Comparison of ENCODE assay signal across 8 cellular contexts in genomic region chrX:15815779-15816452, GRCh38. TPM values are rescaled to one million over a fixed set of nuclear protein-coding genes. Genes with fewer than 3 reads are reported as not detected.
DNase-seq lines count a peak whose midpoint lies in the region; ATAC-seq and TF ChIP-seq lines count a peak whose summit lies in the region.

No MANE protein-coding gene starts in this region.

- no peaks in the 10 kb centered on the region for H3K9me3 ChIP-seq in spleen
- no peaks in the 10 kb centered on the region for H3K9me3 ChIP-seq in ovary

- DNase-seq in CD14-positive monocyte (ENCODE audit: low spot score) (no peak), foreskin fibroblast (peak; percentile 2 to 20), spleen (no peak), ovary (no peak)

- H3K27ac Mint-ChIP-seq in CD14-positive monocyte = peak overlapping the region in 3 of 7 donors; percentile 0 to 74 (median 57)

- no peaks in the 10 kb centered on the region for H3K27me3 ChIP-seq in spleen (replicated peaks in 1 of 7)
- no peaks in the 10 kb centered on the region for H3K27me3 ChIP-seq in ovary

- intact Hi-C loops in CD14-positive monocyte (cut with micrococcal nuclease) (no loop called here), spleen (cut with DNase I; ENCODE audit: low total_unique reads) (no loop called here), ovary (cut with DNase I) (no loop called here)

- TF ChIP-seq POLR2A in spleen (IDR thresholded peaks at IDR 0.05) (no peak), ovary (IDR thresholded peaks at IDR 0.05) (no peak)

- H3K4me1 ChIP-seq in spleen = peaks cover 0 to 32% (median 7%) of the 10 kb centered on the region in 6 donors
- no peaks in the 10 kb centered on the region for H3K4me1 ChIP-seq in ovary (ENCODE audit: insufficient read depth)

- H3K27ac ChIP-seq in VCaP (no peak overlapping the region), spleen (peak overlapping the region in 4 of 8 donors; percentile 2 to 36 (median 26)), ovary (no peak overlapping the region)

- 42 to 72% (median 68%) methylated on average over 10 of the region's 10 CpGs for WGBS in spleen, 5 donors
- 79 to 88% (median 85%) methylated on average over 10 of the region's 10 CpGs for WGBS in ovary, 3 donors

- no peak overlapping the region for H3K4me3 ChIP-seq in foreskin fibroblast (ENCODE audit: low read depth in 1 of 2, low read length in 2 of 2)
- no peak overlapping the region for H3K4me3 ChIP-seq in spleen
- no peak overlapping the region for H3K4me3 ChIP-seq in ovary

- peak; percentile 91 for ATAC-seq in GM18868 (IDR thresholded peaks at IDR 0.05; ENCODE audit: unreplicated experiment)
- peak; percentile 89 for ATAC-seq in HG03342 (IDR thresholded peaks at IDR 0.05; ENCODE audit: unreplicated experiment)
- no peak for ATAC-seq in HG03469 (IDR thresholded peaks at IDR 0.05; ENCODE audit: unreplicated experiment)

- H3K4me1 Mint-ChIP-seq in CD14-positive monocyte = peaks cover 12% of the 10 kb centered on the region

- H3K36me3 ChIP-seq in spleen (peaks cover 4 to 100% (median 77%) of the 10 kb centered on the region in 6 donors), ovary (no peaks in the 10 kb centered on the region)

- no peak for TF ChIP-seq EP300 in ovary (IDR thresholded peaks at IDR 0.05)

- TF ChIP-seq CTCF in CD14-positive monocyte (IDR thresholded peaks at IDR 0.05) (peak; percentile 30), VCaP (conservative IDR thresholded peaks at IDR 0.05) (peak; percentile 61), foreskin fibroblast (IDR thresholded peaks at IDR 0.05; ENCODE audit: low read depth, low read length) (peak; percentile 20), spleen (IDR thresholded peaks at IDR 0.05 in 8 of 11, conservative IDR thresholded peaks at IDR 0.05 in 3 of 11) (peak in 7 of 11 experiments; percentile 10 to 36 (median 22)), ovary (IDR thresholded peaks at IDR 0.05) (no peak)

- no peaks in the 10 kb centered on the region for H3K9me3 Mint-ChIP-seq in CD14-positive monocyte

- peaks cover 0 to 9% (median 0%) of the 10 kb centered on the region in 3 donors for H3K27me3 Mint-ChIP-seq in CD14-positive monocyte (ENCODE audit: low read depth in 3 of 3)

- H3K4me3 Mint-ChIP-seq in CD14-positive monocyte = no peak overlapping the region

- H3K36me3 Mint-ChIP-seq in CD14-positive monocyte = peaks cover 49 to 85% of the 10 kb centered on the region in 2 donors

RNA-seq across cellular contexts. Expression of gene ZRSR2, which starts 25.6 kb away (rescaled TPM):
- polyA plus RNA-seq in CD14-positive monocyte (10 to 100 TPM in 1 of 2 donors, 1 to 10 TPM in 1; 9.3 to 11.2 TPM), spleen (10 to 100 TPM; 19.7 to 65.1 (median 26.4) TPM), ovary (10 to 100 TPM; 23.1 to 37.6 TPM)
- total RNA-seq in spleen (10 to 100 TPM in 6 of 7 donors, 1 to 10 TPM in 1; 8.3 to 27.9 (median 19.0) TPM), ovary (10 to 100 TPM in 5 of 7 donors, 1 to 10 TPM in 2; 4.4 to 12.7 (median 10.7) TPM)

RNA-seq across cellular contexts. Expression of gene AP1S2, which starts 38.7 kb away (rescaled TPM):
- polyA plus RNA-seq in CD14-positive monocyte (100 to 1,000 TPM; 806 to 851 TPM), spleen (10 to 100 TPM; 23.3 to 39.5 (median 38.5) TPM), ovary (10 to 100 TPM; 15.5 to 33.1 TPM)
- total RNA-seq in spleen (100 to 1,000 TPM in 3 of 7 donors, 10 to 100 TPM in 4; 55.9 to 133 (median 68.5) TPM), ovary (10 to 100 TPM; 13.0 to 25.1 (median 16.6) TPM)

Comparison
In these comparisons a context has a peak if more than half of its experiments do, and no peak if none do; other contexts are left out.
1. DNase-seq: peak in foreskin fibroblast (2 of 2); none in CD14-positive monocyte (single experiment), spleen (single experiment) and ovary (0 of 5).
2. CTCF ChIP-seq: peak in CD14-positive monocyte (single experiment), VCaP (single experiment), foreskin fibroblast (single experiment) and spleen (7 of 11); none in ovary (0 of 3).
3. RNA of gene AP1S2, which starts 38.7 kb away (polyA plus RNA-seq): 806 to 851 TPM in CD14-positive monocyte; 23.3 to 39.5 TPM in spleen and 15.5 to 33.1 TPM in ovary; every median in the first group is over 10 times any median in the second.